In the genomic region with DNA sequence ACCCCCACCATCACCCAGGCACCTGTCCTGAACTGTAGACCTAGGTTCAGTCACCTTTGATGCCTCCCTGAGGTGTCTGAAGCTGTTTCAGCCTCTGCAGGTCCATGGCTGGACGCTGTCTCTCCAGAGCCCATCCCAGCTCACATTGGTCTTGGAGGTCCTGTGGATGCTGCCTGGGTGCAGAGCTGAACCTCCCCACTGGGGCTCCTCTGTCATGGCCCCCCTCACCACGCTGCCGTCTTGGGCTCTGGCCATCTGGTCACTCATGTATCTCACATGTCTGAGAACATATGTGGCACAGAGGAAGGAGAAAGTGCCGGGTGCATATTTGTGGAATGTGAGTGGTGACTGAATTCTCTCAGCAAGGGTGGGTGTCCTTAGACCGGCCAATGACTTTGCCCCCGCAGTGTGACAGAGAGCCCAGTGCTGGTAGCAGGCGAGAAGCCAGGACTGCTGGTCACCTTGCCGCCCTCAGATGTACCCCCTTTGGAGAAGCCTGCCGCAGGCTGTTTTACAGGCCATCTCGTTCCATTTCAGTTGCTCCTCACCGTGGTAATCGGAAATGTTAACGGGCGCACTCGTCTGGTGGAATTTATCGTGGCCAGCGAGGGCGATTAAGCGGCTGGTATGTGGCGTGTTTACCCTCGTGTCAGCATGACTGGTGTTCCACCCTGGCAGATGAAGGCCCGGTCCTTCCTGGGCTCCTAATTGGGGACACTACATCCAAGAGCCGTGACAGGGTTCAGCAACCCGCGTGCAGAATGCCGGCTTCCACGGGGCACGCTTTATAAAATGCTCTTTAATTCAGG, we compare ENCODE assay signal across 1 cellular context.
TF ChIP-seq lines count a peak whose summit lies in the region.

No MANE protein-coding gene starts in this region.

TF ChIP-seq in SK-N-SH treated with all-trans-retinoic acid at 6 μM for 48 hours, 23 proteins besides CTCF, POLR2A, EP300 and RAD21 (continued from another document):
- TF ChIP-seq TSHZ2 (CRISPR knock-in tag; IDR thresholded peaks at IDR 0.05) (no peak), ZNF70 (CRISPR knock-in tag; IDR thresholded peaks at IDR 0.05) (no peak), PPARA (CRISPR knock-in tag; IDR thresholded peaks at IDR 0.05; ENCODE audit: borderline replicate concordance) (no peak), ZFP3 (CRISPR knock-in tag; IDR thresholded peaks at IDR 0.05) (no peak), ISL1 (CRISPR knock-in tag; IDR thresholded peaks at IDR 0.05) (no peak), CREB5 (CRISPR knock-in tag; IDR thresholded peaks at IDR 0.05; ENCODE audit: low read depth) (no peak), ZNF8 (CRISPR knock-in tag; IDR thresholded peaks at IDR 0.05) (no peak), TCF4 (CRISPR knock-in tag; IDR thresholded peaks at IDR 0.05; ENCODE audit: borderline replicate concordance) (no peak), GLIS3 (CRISPR knock-in tag; IDR thresholded peaks at IDR 0.05) (no peak), ZNF565 (CRISPR knock-in tag; conservative IDR thresholded peaks at IDR 0.05; ENCODE audit: low read depth) (no peak), ZFP30 (CRISPR knock-in tag; IDR thresholded peaks at IDR 0.05) (no peak), ARNTL (CRISPR knock-in tag; IDR thresholded peaks at IDR 0.05; ENCODE audit: borderline replicate concordance, low read depth) (no peak)
